1 cellular context compared by ENCODE assay signal in the genomic region with DNA sequence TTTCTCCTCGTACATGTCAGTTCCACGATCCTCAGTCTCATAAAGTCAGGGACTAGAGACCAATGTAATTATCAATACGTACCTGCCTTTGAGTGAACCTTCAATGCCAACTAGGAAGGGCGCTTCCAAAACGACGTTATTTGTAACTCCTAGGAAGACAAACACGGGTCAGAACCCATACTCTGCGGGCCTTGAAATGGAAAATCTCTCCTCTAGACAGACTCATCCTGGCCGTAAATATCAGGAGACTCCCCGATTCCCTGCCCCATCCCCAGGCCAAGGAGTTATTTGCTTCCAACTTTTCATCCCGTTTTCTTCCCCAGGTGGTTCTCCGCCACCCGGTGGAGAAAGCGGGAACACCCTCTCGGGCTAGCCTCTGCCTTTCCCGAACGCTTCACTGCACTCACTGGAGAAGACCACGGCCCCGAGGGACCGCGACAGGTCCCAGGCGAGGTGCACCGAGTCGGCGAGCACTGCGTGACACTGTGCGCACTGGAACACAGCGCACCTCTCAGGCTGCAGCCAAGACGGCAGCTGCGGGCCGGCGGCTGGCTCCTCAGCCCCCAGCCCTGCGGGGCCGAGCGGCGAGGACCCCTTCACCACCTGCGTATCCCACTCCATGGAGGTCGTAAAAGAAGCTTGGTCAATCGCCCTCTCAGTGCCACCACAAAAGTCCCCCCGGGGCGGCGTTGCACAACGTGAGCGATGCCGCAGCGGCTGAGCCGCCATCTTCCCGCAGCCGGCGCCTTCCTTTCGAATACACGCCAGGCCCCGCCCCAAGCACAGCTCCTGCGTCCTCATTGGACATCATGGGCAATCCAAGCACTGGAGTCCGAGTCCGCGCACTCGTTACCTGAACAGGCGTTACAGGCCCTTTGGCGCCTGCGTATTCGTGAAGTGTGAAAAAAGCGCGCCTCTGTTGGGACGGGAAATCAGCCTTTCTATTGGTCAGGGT.
TF ChIP-seq lines count a peak whose summit lies in the region.

A gene (minus strand): TSS at position 759 of the 955 bp plus-strand sequence. CDS start 30 bp downstream, at position 729.

TF ChIP-seq in HepG2, 621 proteins besides CTCF, POLR2A, EP300 and RAD21 (continued from another document and continues in another):
- TF ChIP-seq CREM (IDR thresholded peaks at IDR 0.05) (peak; percentile 61; the same call in 1 of the 2 replicates), CREM (CRISPR knock-in tag; IDR thresholded peaks at IDR 0.05) (no peak), ZNF589 (CRISPR knock-in tag; conservative IDR thresholded peaks at IDR 0.05) (peak; percentile 19; the same call in 1 of the 2 replicates), ZFY (CRISPR knock-in tag; IDR thresholded peaks at IDR 0.05) (peak; percentile 63; the same call in 1 of the 2 replicates), ZBTB20 (CRISPR knock-in tag; IDR thresholded peaks at IDR 0.05; ENCODE audit: borderline replicate concordance, low read depth) (peak; percentile 14; the same call in 1 of the 2 replicates), EHMT2 (IDR thresholded peaks at IDR 0.05; ENCODE audit: borderline replicate concordance, low read depth, low read length) (no peak), SMAD9 (CRISPR knock-in tag; IDR thresholded peaks at IDR 0.05) (no peak), ZNF282 (IDR thresholded peaks at IDR 0.05; ENCODE audit: partially characterized antibody) (no peak), KLF12 (CRISPR knock-in tag; IDR thresholded peaks at IDR 0.05; ENCODE audit: borderline replicate concordance) (no peak), ZNF430 (CRISPR knock-in tag; IDR thresholded peaks at IDR 0.05) (peak; percentile 75; the same call in 1 of the 2 replicates), LCORL (IDR thresholded peaks at IDR 0.05) (no peak), LCORL (CRISPR knock-in tag; IDR thresholded peaks at IDR 0.05) (peak; percentile 57; the same call in 1 of the 2 replicates), ZNF317 (CRISPR knock-in tag; IDR thresholded peaks at IDR 0.05) (no peak; the same call in 1 of the 2 replicates), ZNF225 (CRISPR knock-in tag; IDR thresholded peaks at IDR 0.05) (no peak; the same call in 1 of the 2 replicates), MED13 (CRISPR knock-in tag; IDR thresholded peaks at IDR 0.05) (no peak), HES4 (CRISPR knock-in tag; IDR thresholded peaks at IDR 0.05; ENCODE audit: borderline replicate concordance) (peak; percentile 80), NAIF1 (CRISPR knock-in tag; IDR thresholded peaks at IDR 0.05; ENCODE audit: borderline replicate concordance) (no peak), PCBP1 (IDR thresholded peaks at IDR 0.05; ENCODE audit: borderline replicate concordance, low read depth, low read length) (0 out of 2 replicates have a peak, but pooled peaks have one; percentile 38), RBM39 (IDR thresholded peaks at IDR 0.05; ENCODE audit: low read depth, low read length, poor library complexity, severe bottlenecking) (peak; percentile 68), SOX5 (CRISPR knock-in tag; IDR thresholded peaks at IDR 0.05; ENCODE audit: borderline replicate concordance) (no peak; the same call in 1 of the 2 replicates), FOXK1 (CRISPR knock-in tag; IDR thresholded peaks at IDR 0.05; ENCODE audit: borderline replicate concordance, low read depth) (0 out of 2 replicates have a peak, but pooled peaks have one; percentile 11), ESRRA (CRISPR knock-in tag; IDR thresholded peaks at IDR 0.05; ENCODE audit: low read depth) (no peak), GABPB1 (CRISPR knock-in tag; IDR thresholded peaks at IDR 0.05) (peak; percentile 55; the same call in 1 of the 2 replicates), TBL1XR1 (IDR thresholded peaks at IDR 0.05; ENCODE audit: borderline replicate concordance, low read length, partially characterized antibody) (no peak), ZNF556 (CRISPR knock-in tag; IDR thresholded peaks at IDR 0.05; ENCODE audit: borderline replicate concordance) (peak; percentile 39; the same call in 1 of the 2 replicates), ZKSCAN8 (CRISPR knock-in tag; IDR thresholded peaks at IDR 0.05; ENCODE audit: borderline replicate concordance) (peak; percentile 22; the same call in 1 of the 2 replicates), ZC3H13 (CRISPR knock-in tag; IDR thresholded peaks at IDR 0.05) (peak; percentile 88), ZNF781 (CRISPR knock-in tag; IDR thresholded peaks at IDR 0.05; ENCODE audit: borderline replicate concordance, not compliant biosample characterization) (no peak), ZNF607 (CRISPR knock-in tag; IDR thresholded peaks at IDR 0.05; ENCODE audit: borderline replicate concordance) (peak; percentile 80; the same call in 1 of the 2 replicates), YY1 (IDR thresholded peaks at IDR 0.05; ENCODE audit: insufficient read depth, insufficient replicate concordance, low read depth, low read length) (peak; percentile 95), PAF1 (CRISPR knock-in tag; IDR thresholded peaks at IDR 0.05) (no peak), ZNF891 (CRISPR knock-in tag; IDR thresholded peaks at IDR 0.05) (0 out of 2 replicates have a peak, but pooled peaks have one; percentile 27), ARNT2 (CRISPR knock-in tag; IDR thresholded peaks at IDR 0.05; ENCODE audit: low read depth) (no peak), KLF16 (CRISPR knock-in tag; IDR thresholded peaks at IDR 0.05) (peak in 1 of 2 experiments; percentile 68; a peak in 1 of 4 replicates), ZNF629 (CRISPR knock-in tag; conservative IDR thresholded peaks at IDR 0.05) (no peak), ZMYM2 (CRISPR knock-in tag; IDR thresholded peaks at IDR 0.05) (0 out of 2 replicates have a peak, but pooled peaks have one; percentile 56), CHCHD3 (CRISPR knock-in tag; IDR thresholded peaks at IDR 0.05) (no peak), TARDBP (CRISPR knock-in tag; IDR thresholded peaks at IDR 0.05) (peak; percentile 4), ADNP (CRISPR knock-in tag; IDR thresholded peaks at IDR 0.05) (no peak), HNRNPH1 (optimal IDR thresholded peaks at IDR 0.05; ENCODE audit: low read depth, low read length) (no peak), MXD4 (CRISPR knock-in tag; IDR thresholded peaks at IDR 0.05) (peak; percentile 71; the same call in 1 of the 2 replicates), ETV5 (CRISPR knock-in tag; IDR thresholded peaks at IDR 0.05; ENCODE audit: borderline replicate concordance) (peak; percentile 15; the same call in 1 of the 2 replicates), ZFX (CRISPR knock-in tag; IDR thresholded peaks at IDR 0.05; ENCODE audit: low read depth) (peak; percentile 63), ZNF207 (IDR thresholded peaks at IDR 0.05; ENCODE audit: borderline replicate concordance) (no peak), HDAC1 (CRISPR knock-in tag; IDR thresholded peaks at IDR 0.05) (peak; percentile 98), ZNF720 (CRISPR knock-in tag; IDR thresholded peaks at IDR 0.05) (no peak), SRSF1 (optimal IDR thresholded peaks at IDR 0.05; ENCODE audit: low read depth, low read length) (no peak), NFYB (CRISPR knock-in tag; IDR thresholded peaks at IDR 0.05) (peak; percentile 83), ZNF792 (CRISPR knock-in tag; IDR thresholded peaks at IDR 0.05) (no peak), GTF3A (CRISPR knock-in tag; conservative IDR thresholded peaks at IDR 0.05) (peak; percentile 68; the same call in 1 of the 2 replicates), SMYD3 (CRISPR knock-in tag; IDR thresholded peaks at IDR 0.05) (0 out of 2 replicates have a peak, but pooled peaks have one; percentile 46), KDM5B (CRISPR knock-in tag; IDR thresholded peaks at IDR 0.05; ENCODE audit: borderline replicate concordance) (peak; percentile 67; the same call in 1 of the 2 replicates), ZNF788 (CRISPR knock-in tag; IDR thresholded peaks at IDR 0.05; ENCODE audit: borderline replicate concordance) (peak; percentile 71; the same call in 1 of the 2 replicates), ZNF674 (CRISPR knock-in tag; IDR thresholded peaks at IDR 0.05; ENCODE audit: low read depth) (no peak), ZNF12 (CRISPR knock-in tag; IDR thresholded peaks at IDR 0.05) (no peak)
- TF ChIP-seq, protein P1, sequence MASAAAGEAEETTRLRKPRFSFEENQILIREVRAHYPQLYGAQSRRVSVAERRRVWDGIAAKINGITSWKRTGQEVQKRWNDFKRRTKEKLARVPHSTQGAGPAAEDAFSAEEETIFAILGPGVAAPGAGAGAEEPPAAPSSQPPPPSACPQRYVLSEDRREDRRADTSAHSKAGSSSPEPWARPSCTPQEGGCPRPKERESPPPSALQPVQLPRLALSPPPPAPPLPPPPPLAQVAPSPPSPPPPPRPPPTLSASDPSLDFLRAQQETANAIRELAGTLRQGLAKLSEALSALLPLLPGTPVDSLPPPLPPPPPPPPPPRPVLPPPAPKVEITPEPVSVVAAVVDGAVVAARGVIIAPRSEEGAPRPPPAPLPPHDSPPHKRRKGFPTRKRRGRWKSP (CRISPR knock-in tag; IDR thresholded peaks at IDR 0.05) = peak; percentile 85; the same call in 1 of the 2 replicates
- TF ChIP-seq, protein P2, sequence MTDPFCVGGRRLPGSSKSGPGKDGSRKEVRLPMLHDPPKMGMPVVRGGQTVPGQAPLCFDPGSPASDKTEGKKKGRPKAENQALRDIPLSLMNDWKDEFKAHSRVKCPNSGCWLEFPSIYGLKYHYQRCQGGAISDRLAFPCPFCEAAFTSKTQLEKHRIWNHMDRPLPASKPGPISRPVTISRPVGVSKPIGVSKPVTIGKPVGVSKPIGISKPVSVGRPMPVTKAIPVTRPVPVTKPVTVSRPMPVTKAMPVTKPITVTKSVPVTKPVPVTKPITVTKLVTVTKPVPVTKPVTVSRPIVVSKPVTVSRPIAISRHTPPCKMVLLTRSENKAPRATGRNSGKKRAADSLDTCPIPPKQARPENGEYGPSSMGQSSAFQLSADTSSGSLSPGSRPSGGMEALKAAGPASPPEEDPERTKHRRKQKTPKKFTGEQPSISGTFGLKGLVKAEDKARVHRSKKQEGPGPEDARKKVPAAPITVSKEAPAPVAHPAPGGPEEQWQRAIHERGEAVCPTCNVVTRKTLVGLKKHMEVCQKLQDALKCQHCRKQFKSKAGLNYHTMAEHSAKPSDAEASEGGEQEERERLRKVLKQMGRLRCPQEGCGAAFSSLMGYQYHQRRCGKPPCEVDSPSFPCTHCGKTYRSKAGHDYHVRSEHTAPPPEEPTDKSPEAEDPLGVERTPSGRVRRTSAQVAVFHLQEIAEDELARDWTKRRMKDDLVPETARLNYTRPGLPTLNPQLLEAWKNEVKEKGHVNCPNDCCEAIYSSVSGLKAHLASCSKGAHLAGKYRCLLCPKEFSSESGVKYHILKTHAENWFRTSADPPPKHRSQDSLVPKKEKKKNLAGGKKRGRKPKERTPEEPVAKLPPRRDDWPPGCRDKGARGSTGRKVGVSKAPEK (CRISPR knock-in tag; IDR thresholded peaks at IDR 0.05; ENCODE audit: borderline replicate concordance) = peak; percentile 75; the same call in 1 of the 2 replicates
- TF ChIP-seq, protein P3, sequence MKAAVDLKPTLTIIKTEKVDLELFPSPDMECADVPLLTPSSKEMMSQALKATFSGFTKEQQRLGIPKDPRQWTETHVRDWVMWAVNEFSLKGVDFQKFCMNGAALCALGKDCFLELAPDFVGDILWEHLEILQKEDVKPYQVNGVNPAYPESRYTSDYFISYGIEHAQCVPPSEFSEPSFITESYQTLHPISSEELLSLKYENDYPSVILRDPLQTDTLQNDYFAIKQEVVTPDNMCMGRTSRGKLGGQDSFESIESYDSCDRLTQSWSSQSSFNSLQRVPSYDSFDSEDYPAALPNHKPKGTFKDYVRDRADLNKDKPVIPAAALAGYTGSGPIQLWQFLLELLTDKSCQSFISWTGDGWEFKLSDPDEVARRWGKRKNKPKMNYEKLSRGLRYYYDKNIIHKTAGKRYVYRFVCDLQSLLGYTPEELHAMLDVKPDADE (CRISPR knock-in tag; IDR thresholded peaks at IDR 0.05) = no peak
- TF ChIP-seq, protein P4, sequence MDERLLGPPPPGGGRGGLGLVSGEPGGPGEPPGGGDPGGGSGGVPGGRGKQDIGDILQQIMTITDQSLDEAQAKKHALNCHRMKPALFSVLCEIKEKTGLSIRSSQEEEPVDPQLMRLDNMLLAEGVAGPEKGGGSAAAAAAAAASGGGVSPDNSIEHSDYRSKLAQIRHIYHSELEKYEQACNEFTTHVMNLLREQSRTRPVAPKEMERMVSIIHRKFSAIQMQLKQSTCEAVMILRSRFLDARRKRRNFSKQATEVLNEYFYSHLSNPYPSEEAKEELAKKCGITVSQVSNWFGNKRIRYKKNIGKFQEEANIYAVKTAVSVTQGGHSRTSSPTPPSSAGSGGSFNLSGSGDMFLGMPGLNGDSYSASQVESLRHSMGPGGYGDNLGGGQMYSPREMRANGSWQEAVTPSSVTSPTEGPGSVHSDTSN (CRISPR knock-in tag; IDR thresholded peaks at IDR 0.05) = no peak
- TF ChIP-seq, protein P5, sequence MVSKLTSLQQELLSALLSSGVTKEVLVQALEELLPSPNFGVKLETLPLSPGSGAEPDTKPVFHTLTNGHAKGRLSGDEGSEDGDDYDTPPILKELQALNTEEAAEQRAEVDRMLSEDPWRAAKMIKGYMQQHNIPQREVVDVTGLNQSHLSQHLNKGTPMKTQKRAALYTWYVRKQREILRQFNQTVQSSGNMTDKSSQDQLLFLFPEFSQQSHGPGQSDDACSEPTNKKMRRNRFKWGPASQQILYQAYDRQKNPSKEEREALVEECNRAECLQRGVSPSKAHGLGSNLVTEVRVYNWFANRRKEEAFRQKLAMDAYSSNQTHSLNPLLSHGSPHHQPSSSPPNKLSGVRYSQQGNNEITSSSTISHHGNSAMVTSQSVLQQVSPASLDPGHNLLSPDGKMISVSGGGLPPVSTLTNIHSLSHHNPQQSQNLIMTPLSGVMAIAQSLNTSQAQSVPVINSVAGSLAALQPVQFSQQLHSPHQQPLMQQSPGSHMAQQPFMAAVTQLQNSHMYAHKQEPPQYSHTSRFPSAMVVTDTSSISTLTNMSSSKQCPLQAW (CRISPR knock-in tag; IDR thresholded peaks at IDR 0.05) = peak; percentile 73; the same call in 1 of the 2 replicates
- TF ChIP-seq, protein P6, sequence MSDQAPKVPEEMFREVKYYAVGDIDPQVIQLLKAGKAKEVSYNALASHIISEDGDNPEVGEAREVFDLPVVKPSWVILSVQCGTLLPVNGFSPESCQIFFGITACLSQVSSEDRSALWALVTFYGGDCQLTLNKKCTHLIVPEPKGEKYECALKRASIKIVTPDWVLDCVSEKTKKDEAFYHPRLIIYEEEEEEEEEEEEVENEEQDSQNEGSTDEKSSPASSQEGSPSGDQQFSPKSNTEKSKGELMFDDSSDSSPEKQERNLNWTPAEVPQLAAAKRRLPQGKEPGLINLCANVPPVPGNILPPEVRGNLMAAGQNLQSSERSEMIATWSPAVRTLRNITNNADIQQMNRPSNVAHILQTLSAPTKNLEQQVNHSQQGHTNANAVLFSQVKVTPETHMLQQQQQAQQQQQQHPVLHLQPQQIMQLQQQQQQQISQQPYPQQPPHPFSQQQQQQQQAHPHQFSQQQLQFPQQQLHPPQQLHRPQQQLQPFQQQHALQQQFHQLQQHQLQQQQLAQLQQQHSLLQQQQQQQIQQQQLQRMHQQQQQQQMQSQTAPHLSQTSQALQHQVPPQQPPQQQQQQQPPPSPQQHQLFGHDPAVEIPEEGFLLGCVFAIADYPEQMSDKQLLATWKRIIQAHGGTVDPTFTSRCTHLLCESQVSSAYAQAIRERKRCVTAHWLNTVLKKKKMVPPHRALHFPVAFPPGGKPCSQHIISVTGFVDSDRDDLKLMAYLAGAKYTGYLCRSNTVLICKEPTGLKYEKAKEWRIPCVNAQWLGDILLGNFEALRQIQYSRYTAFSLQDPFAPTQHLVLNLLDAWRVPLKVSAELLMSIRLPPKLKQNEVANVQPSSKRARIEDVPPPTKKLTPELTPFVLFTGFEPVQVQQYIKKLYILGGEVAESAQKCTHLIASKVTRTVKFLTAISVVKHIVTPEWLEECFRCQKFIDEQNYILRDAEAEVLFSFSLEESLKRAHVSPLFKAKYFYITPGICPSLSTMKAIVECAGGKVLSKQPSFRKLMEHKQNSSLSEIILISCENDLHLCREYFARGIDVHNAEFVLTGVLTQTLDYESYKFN (CRISPR knock-in tag; conservative IDR thresholded peaks at IDR 0.05) = peak; percentile 34; the same call in 1 of the 2 replicates
